Comparison of ENCODE assay signal across 21 cellular contexts in the genomic region with DNA sequence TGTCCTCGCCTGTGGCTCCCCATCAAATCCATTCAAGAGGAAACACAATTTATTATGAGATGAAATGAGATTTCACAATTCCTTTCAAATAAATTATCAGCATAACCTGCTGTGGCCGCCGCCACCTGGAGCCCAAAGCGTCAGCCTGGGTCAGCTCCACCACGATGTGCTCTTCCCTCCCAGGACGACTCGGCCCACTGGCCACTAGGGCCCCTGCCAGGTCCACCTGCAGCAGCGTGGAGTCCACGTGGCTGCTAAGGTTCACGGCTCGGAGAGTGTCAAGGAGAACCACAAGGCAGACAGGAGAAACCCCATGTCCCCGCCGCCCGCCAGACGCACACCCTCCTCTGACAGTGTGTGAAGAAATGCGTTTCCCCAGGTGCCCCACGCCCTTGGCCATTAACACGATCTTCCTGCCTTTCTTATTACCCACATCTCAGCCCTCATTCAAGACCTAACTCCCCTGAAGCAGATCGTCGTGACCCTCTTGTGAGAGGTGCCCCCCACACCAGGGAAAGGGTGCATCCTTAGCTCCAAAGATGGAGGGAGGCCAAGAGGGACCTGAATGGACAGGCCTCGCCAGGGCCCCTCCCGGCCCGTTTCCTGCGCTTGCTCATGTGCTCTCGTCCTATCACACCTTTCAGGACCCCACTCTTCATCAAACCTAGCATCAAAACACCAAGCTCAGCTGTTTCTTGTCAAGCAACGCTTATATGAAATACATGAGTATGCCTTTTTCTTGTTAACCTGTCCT.
DNase-seq lines count a peak whose midpoint lies in the region; TF ChIP-seq lines count a peak whose summit lies in the region.
"Had no signal": no experiment of that assay in that cellular context is flagged by ENCODE, and none has a peak within 500 bp of the region (broad histone marks: within the 10 kb centered on the region; RNA-seq: fewer than 3 reads in every experiment).

No MANE protein-coding gene starts in this region.

- H3K4me3 Mint-ChIP-seq in progenitor cell of endocrine pancreas (ENCODE audit: low read depth), result no peak overlapping the region

- 0 out of 2 replicates have a peak overlapping the region, but pooled peaks have one; percentile 74 for H3K27ac ChIP-seq in WERI-Rb-1
- H3K27ac ChIP-seq: BLaER1 treated with 17β-estradiol and CSF1 and Interleukin-3, amounts not matched to agents 10 nM and 100 nM; GM23248; SJSA1 had no signal

- H3K9me3 ChIP-seq in WERI-Rb-1 (ENCODE audit: severe bottlenecking), result no peaks in the 10 kb centered on the region
- H3K9me3 ChIP-seq: BLaER1 treated with 17β-estradiol and CSF1 and Interleukin-3, amounts not matched to agents 10 nM and 100 nM; Caco-2; SJSA1 had no signal

- peak overlapping the region; percentile 24 for H3K27ac Mint-ChIP-seq in progenitor cell of endocrine pancreas
- H3K27ac Mint-ChIP-seq: CD4-positive, alpha-beta memory T cell had no signal

- H3K27me3 ChIP-seq in WERI-Rb-1 (ENCODE audit: insufficient read depth, low read depth, severe bottlenecking), result no peaks in the 10 kb centered on the region
- H3K27me3 ChIP-seq: BLaER1 treated with 17β-estradiol and CSF1 and Interleukin-3, amounts not matched to agents 10 nM and 100 nM; SJSA1 had no signal

- H3K4me3 ChIP-seq in WERI-Rb-1 (ENCODE audit: low read depth, low read length), result no peak overlapping the region
- H3K4me3 ChIP-seq: BLaER1 treated with 17β-estradiol and CSF1 and Interleukin-3, amounts not matched to agents 10 nM and 100 nM; GM12878; GM23248; SJSA1 had no signal

- TF ChIP-seq CTCF in GM13976 (IDR thresholded peaks at IDR 0.05; ENCODE audit: borderline replicate concordance, control extremely low read depth, extremely low read depth, insufficient read depth, missing control alignments) (no peak), WERI-Rb-1 (IDR thresholded peaks at IDR 0.05; ENCODE audit: low read depth, low read length) (no peak), progenitor cell of endocrine pancreas (IDR thresholded peaks at IDR 0.05; ENCODE audit: unreplicated experiment) (no peak)

- H3K9me3 Mint-ChIP-seq in progenitor cell of endocrine pancreas (ENCODE audit: low read depth), result no peaks in the 10 kb centered on the region
- H3K9me3 Mint-ChIP-seq: CD4-positive, alpha-beta memory T cell had no signal

- DNase-seq in GM13976 (ENCODE audit: low spot score), result peak; percentile 11
- DNase-seq in WERI-Rb-1, result no peak
- peak; percentile 5 for DNase-seq in iPS-NIHi7 (ENCODE audit: extremely low spot score)
- no peak for DNase-seq in progenitor cell of endocrine pancreas (ENCODE audit: low spot score, unreplicated experiment)
- DNase-seq in NCI-H524 treated with DMSO at 0.1 percent for 48 hours (lab: John Stamatoyannopoulos, UW), result no peak
- no peak for DNase-seq in cortex of kidney (lab: John Stamatoyannopoulos, UW)
- no peak for DNase-seq in hippocampal formation (lab: John Stamatoyannopoulos, UW)
- DNase-seq: ACHN; Caco-2; CD4-positive, alpha-beta memory T cell; DND-41; GM23248; HCEC 1CT; Karpas-422; MV-4-11; NCI-H1105 treated with DMSO at 0.1 percent for 48 hours; NCI-H2029 treated with DMSO at 0.1 percent for 48 hours; NCI-H226 had no signal

- no peaks in the 10 kb centered on the region for H3K36me3 Mint-ChIP-seq in progenitor cell of endocrine pancreas (ENCODE audit: insufficient read depth)
- H3K36me3 Mint-ChIP-seq: CD4-positive, alpha-beta memory T cell had no signal

- no peaks in the 10 kb centered on the region for H3K36me3 ChIP-seq in WERI-Rb-1
- H3K36me3 ChIP-seq: BLaER1 treated with 17β-estradiol and CSF1 and Interleukin-3, amounts not matched to agents 10 nM and 100 nM; SJSA1 had no signal

- in situ Hi-C loops in GM13976 (cut with MboI; ENCODE audit: low sequenced_read_pairs, unreplicated experiment), result no loop called here

- peaks cover under 1% of the 10 kb centered on the region for H3K27me3 Mint-ChIP-seq in progenitor cell of endocrine pancreas

- H3K4me1 Mint-ChIP-seq in progenitor cell of endocrine pancreas (ENCODE audit: low read depth), result no peaks in the 10 kb centered on the region

Comparison
In these comparisons a context has a peak if more than half of its experiments do, and no peak if none do; other contexts are left out.
1. DNase-seq: peak in GM13976 (single experiment) and iPS-NIHi7 (single experiment); none in WERI-Rb-1 (single experiment), progenitor cell of endocrine pancreas (single experiment), NCI-H524 treated with DMSO at 0.1 percent for 48 hours (single experiment), cortex of kidney (single experiment) and hippocampal formation (0 of 2).